8 cellular contexts compared by ENCODE assay signal in genomic region chr6:136250686-136251008, GRCh38. TPM values are rescaled to one million over a fixed set of nuclear protein-coding genes. Genes with fewer than 3 reads are reported as not detected.
DNase-seq lines count a peak whose midpoint lies in the region; ATAC-seq, FAIRE-seq and TF ChIP-seq lines count a peak whose summit lies in the region.

No MANE protein-coding gene starts in this region.

- peak overlapping the region; percentile 89 to 93 for H3K9ac ChIP-seq in K562 (ENCODE audit: insufficient read depth in 1 of 2, low read depth in 2 of 2, low read length in 2 of 2)

- H3K36me3 ChIP-seq in K562 (ENCODE audit: control insufficient read depth, insufficient read depth, low read length): peaks cover 29% of the 10 kb centered on the region
- no peaks in the 10 kb centered on the region for H3K36me3 ChIP-seq in aorta (ENCODE audit: control insufficient read depth in 1 of 2, insufficient read depth in 2 of 2, low read length in 1 of 2)

- ATAC-seq in GM19328 (IDR thresholded peaks at IDR 0.05; ENCODE audit: unreplicated experiment) (peak; percentile 1), HG03565 (IDR thresholded peaks at IDR 0.05; ENCODE audit: unreplicated experiment) (peak; percentile 1), K562 (peak; percentile 17), aorta (ENCODE audit: low FRiP score) (peak; percentile 23)

- peaks cover 0 to 20% of the 10 kb centered on the region in 2 experiments; a peak in 2 of 5 replicates for H3K4me1 ChIP-seq in K562 (replicated peaks in 1 of 2; ENCODE audit: control insufficient read depth in 2 of 2, insufficient read depth in 2 of 2, low read length in 2 of 2)
- no peaks in the 10 kb centered on the region for H3K4me1 ChIP-seq in aorta (ENCODE audit: control insufficient read depth in 1 of 2, insufficient read depth in 2 of 2, low read length in 2 of 2)

- H2AFZ ChIP-seq in K562 (ENCODE audit: low read depth, low read length): peak overlapping the region; percentile 91

- H3K79me2 ChIP-seq in K562 (ENCODE audit: control insufficient read depth, insufficient read depth, low read length): peaks cover 18% of the 10 kb centered on the region

- H3K4me3 ChIP-seq in AG09309 (ENCODE audit: control insufficient read depth, low read depth, low read length) (peak overlapping the region; percentile 70), K562 (peak overlapping the region; percentile 88), aorta (ENCODE audit: low read length in 2 of 2) (peak overlapping the region; percentile 58 to 67)

- in situ Hi-C loops in K562 (cut with MboI): no loop called here

- no peak for TF ChIP-seq RAD21 in K562 (CRISPR knock-in tag; conservative IDR thresholded peaks at IDR 0.05 in 1 of 2, IDR thresholded peaks at IDR 0.05 in 1 of 2)

- under 1% methylated on average over 8 of the region's 8 CpGs for WGBS in K562 (ENCODE audit: insufficient coverage, low coverage, missing lambda C conversion rate)
- WGBS in aorta, 2 donors: 0 to 2% methylated on average over 8 of the region's 8 CpGs

- FAIRE-seq in K562 (lab: Jason Lieb, UNC): no peak

- no peaks in the 10 kb centered on the region for H3K27me3 ChIP-seq in K562 (ENCODE audit: control insufficient read depth in 2 of 2, insufficient read depth in 2 of 2, low read length in 2 of 2)
- H3K27me3 ChIP-seq in aorta (ENCODE audit: control insufficient read depth in 1 of 2, insufficient read depth in 2 of 2, low read length in 1 of 2): no peaks in the 10 kb centered on the region

- no peak for DNase-seq in AG09309 (ENCODE audit: low read depth)
- peak in 1 of 4 experiments; percentile 28 for DNase-seq in K562 (ENCODE audit: extremely low read depth in 1 of 4, low spot score in 3 of 4)
- peak; percentile 14 for DNase-seq in medulla oblongata (ENCODE audit: extremely low spot score)
- no peak for DNase-seq in aorta
- DNase-seq in activated CD4-positive, CD25-positive, alpha-beta regulatory T cell treated with anti-CD3 and anti-CD28 coated beads, Interleukin-2, amount 50 U/mL, for 72 hours: no peak
- no peak for DNase-seq in activated CD4-positive, alpha-beta T cell treated with anti-CD3 and anti-CD28 coated beads for 1 hour

- no peak for TF ChIP-seq CTCF in AG09309 (IDR thresholded peaks at IDR 0.05; ENCODE audit: control insufficient read depth, insufficient read depth, low read depth, low read length, missing control alignments)
- no peak for TF ChIP-seq CTCF in K562 (IDR thresholded peaks at IDR 0.05 in 2 of 3, conservative IDR thresholded peaks at IDR 0.05 in 1 of 3; ENCODE audit: insufficient read depth in 2 of 3, low read depth in 1 of 3, low read length in 3 of 3)

- H3K9me1 ChIP-seq in K562 (ENCODE audit: control insufficient read depth, insufficient read depth, low read length): no peaks in the 10 kb centered on the region

- CTCF ChIA-PET in K562 (lab: Yijun Ruan, JAX; ENCODE audit: low intra/inter-chr PET ratio): no interaction called here

- intact Hi-C loops in K562 (cut with micrococcal nuclease): loop anchor here (1.0 to 2.0 kb wide), 2 partner anchors 16 to 38 kb away; partner anchors contain the start of gene BCLAF1
- intact Hi-C loops in aorta (cut with DNase I): loop anchor here in 1 of 2 donors (1.0 to 2.0 kb wide), 2 partner anchors 38 to 753 kb away; partner anchors contain the start of genes AHI1 and BCLAF1

- no peak for TF ChIP-seq POLR2A in K562 (conservative IDR thresholded peaks at IDR 0.05)

- POLR2A ChIA-PET in K562 (lab: Yijun Ruan, JAX): interaction anchor here (0.6 to 9.9 kb wide), 15 partner anchors 8 to 752 kb away, joined by 3 to 176 read pairs (median 11); partner anchors contain the start of gene BCLAF1

- H3K4me2 ChIP-seq in K562 (ENCODE audit: insufficient read depth, low read length): peak overlapping the region; percentile 98

- H3K27ac ChIP-seq in K562 (ENCODE audit: extremely low read depth, low read depth, low read length) (peak overlapping the region; percentile 78), aorta (ENCODE audit: low read depth in 1 of 2, low read length in 2 of 2) (no peak overlapping the region)

- TSS peak; percentile 96 for BruUV-seq in K562 (replicated peaks; lab: Mats Ljungman, UMichigan)

- no peaks in the 10 kb centered on the region for H3K9me3 ChIP-seq in K562 (replicated peaks; ENCODE audit: control insufficient read depth, insufficient read depth, low read depth, low read length)
- H3K9me3 ChIP-seq in aorta (ENCODE audit: control insufficient read depth, low read length): no peaks in the 10 kb centered on the region

- H4K20me1 ChIP-seq in K562 (replicated peaks; ENCODE audit: control insufficient read depth, insufficient read depth, low read length): no peaks in the 10 kb centered on the region

- no peak for TF ChIP-seq EP300 in K562 (IDR thresholded peaks at IDR 0.05; ENCODE audit: low read length)

TF ChIP-seq in K562, 482 proteins besides CTCF, POLR2A, EP300 and RAD21 (continues in another document):
- TF ChIP-seq THRA (IDR thresholded peaks at IDR 0.05): peak; percentile 10; the same call in 1 of the 2 replicates
- no peak for TF ChIP-seq MAFG (tag; conservative IDR thresholded peaks at IDR 0.05)
- 0 out of 2 replicates have a peak, but pooled peaks have one; percentile 2 for TF ChIP-seq CBFA2T3 (IDR thresholded peaks at IDR 0.05)
- TF ChIP-seq FOXM1 (IDR thresholded peaks at IDR 0.05; ENCODE audit: low read depth): no peak
- TF ChIP-seq FOXM1 (CRISPR knock-in tag; IDR thresholded peaks at IDR 0.05; ENCODE audit: low read depth): no peak
- TF ChIP-seq KHSRP (IDR thresholded peaks at IDR 0.05): 0 out of 2 replicates have a peak, but pooled peaks have one; percentile 5

RNA-seq across cellular contexts. Expression of gene MTFR2, which starts 0.5 kb away (rescaled TPM):
- 37.8 and 63.0 TPM in 2 replicates for total RNA-seq in K562 (2011; cell fraction: chromatin; rRNA removed; ENCODE audit: low replicate concordance)
- total RNA-seq in K562 (2011; cell fraction: nucleolus; rRNA removed): 19.2 and 24.3 TPM in 2 replicates
- 26.3 and 35.2 TPM in 2 replicates for total RNA-seq in K562 (2011; cell fraction: nucleoplasm; rRNA removed)
- total RNA-seq in K562 (2014; rRNA removed) (10.0 and 10.1 TPM in 2 replicates), K562 (2014; rRNA removed; fragmentation: Illumina TruSeq; extraction: Trizol) (25.0 and 31.3 TPM in 2 replicates), K562 (2015; rRNA removed; fragmentation: Illumina TruSeq; extraction: Trizol) (17.2 and 17.3 TPM in 2 replicates), K562 (2021) (25.7 and 29.1 TPM in 2 replicates), aorta (under 1 TPM; 0.39 to 0.60 TPM)
- polyA plus RNA-seq in K562 (2011; rRNA removed) (46.7 and 60.1 TPM in 2 replicates), K562 (2014; fragmentation: Illumina TruSeq; extraction: Trizol) (44.7 and 63.3 TPM in 2 replicates), K562 (2014; fragmentation: Nextera tagmentation; extraction: Ambion mirVana) (10 to 100 TPM; 45.9 to 49.7 TPM), K562 (2014; rRNA removed) (44.6 and 51.8 TPM in 2 replicates), aorta (under 1 TPM in 1 of 2 donors, not detected in 1; 0.56 TPM)
- polyA plus RNA-seq in K562 (2011; cell fraction: cytosol; rRNA removed): 45.1 and 49.3 TPM in 2 replicates
- polyA plus RNA-seq in K562 (2011; cell fraction: nucleus; rRNA removed): 41.8 and 51.2 TPM in 2 replicates
- polyA plus RNA-seq in K562 (2012): 25.7 and 27.7 TPM in 2 replicates
- polyA minus RNA-seq in K562 (2011; rRNA and poly(A)+ RNA removed): 33.7 and 33.9 TPM in 2 replicates
- polyA minus RNA-seq in K562 (2011; cell fraction: cytosol; rRNA and poly(A)+ RNA removed): 7.5 and 13.0 TPM in 2 replicates
- polyA minus RNA-seq in K562 (2011; cell fraction: nucleus; rRNA and poly(A)+ RNA removed): 29.8 and 32.0 TPM in 2 replicates

RNA-seq across cellular contexts. Expression of gene BCLAF1, which starts 39.0 kb away (rescaled TPM):
- 137 and 633 TPM in 2 replicates for total RNA-seq in K562 (2011; cell fraction: chromatin; rRNA removed; ENCODE audit: low replicate concordance)
- 47.0 and 65.4 TPM in 2 replicates for total RNA-seq in K562 (2011; cell fraction: nucleolus; rRNA removed)
- 148 and 223 TPM in 2 replicates for total RNA-seq in K562 (2011; cell fraction: nucleoplasm; rRNA removed)
- 182 and 286 TPM in 2 replicates for total RNA-seq in K562 (2014; rRNA removed)
- 206 and 262 TPM in 2 replicates for total RNA-seq in K562 (2014; rRNA removed; fragmentation: Illumina TruSeq; extraction: Trizol)
- total RNA-seq in K562 (2015; rRNA removed; fragmentation: Illumina TruSeq; extraction: Trizol): 253 and 263 TPM in 2 replicates
- 144 and 165 TPM in 2 replicates for total RNA-seq in K562 (2021)
- 96.1 and 102 TPM in 2 replicates for polyA plus RNA-seq in K562 (2011; rRNA removed)
- 23.3 and 33.3 TPM in 2 replicates for polyA plus RNA-seq in K562 (2011; cell fraction: cytosol; rRNA removed)
- 105 and 150 TPM in 2 replicates for polyA plus RNA-seq in K562 (2011; cell fraction: nucleus; rRNA removed)
- 53.6 and 80.8 TPM in 2 replicates for polyA plus RNA-seq in K562 (2012)
- polyA plus RNA-seq in K562 (2014; fragmentation: Illumina TruSeq; extraction: Trizol): 165 and 195 TPM in 2 replicates
- polyA plus RNA-seq in K562 (2014; fragmentation: Nextera tagmentation; extraction: Ambion mirVana): 10 to 100 TPM; 65.4 to 87.3 TPM
- 93.8 and 116 TPM in 2 replicates for polyA plus RNA-seq in K562 (2014; rRNA removed)
- 302 and 350 TPM in 2 replicates for polyA minus RNA-seq in K562 (2011; rRNA and poly(A)+ RNA removed)
- polyA minus RNA-seq in K562 (2011; cell fraction: cytosol; rRNA and poly(A)+ RNA removed): 82.9 and 149 TPM in 2 replicates
- polyA minus RNA-seq in K562 (2011; cell fraction: nucleus; rRNA and poly(A)+ RNA removed): 169 and 344 TPM in 2 replicates
- total RNA-seq in aorta: 100 to 1,000 TPM; 132 to 134 TPM
- polyA plus RNA-seq in aorta: 10 to 100 TPM; 15.3 to 32.0 TPM

Comparison
In these comparisons a context has a peak if more than half of its experiments do, and no peak if none do; other contexts are left out.
1. RNA of gene MTFR2, which starts 0.5 kb away (total RNA-seq): 10.0 to 63.0 TPM in K562; 0.39 to 0.60 TPM in aorta; every median in the first group is over 4 times any median in the second.
2. Peak in every context shown above with its lines, with median percentiles within 50 percentile points of each other: H3K4me3 ChIP-seq and ATAC-seq.